In genomic region chr9:119137479-119137878, GRCh38 we compare ENCODE assay signal across 1 cellular context.
TF ChIP-seq lines count a peak whose summit lies in the region.

No MANE protein-coding gene starts in this region.

TF ChIP-seq in H1, 55 proteins besides CTCF, POLR2A, EP300 and RAD21:
- no peak for TF ChIP-seq POLR2AphosphoS5 (IDR thresholded peaks at IDR 0.05; ENCODE audit: low read depth, low read length)
- no peak for TF ChIP-seq ASH2L (IDR thresholded peaks at IDR 0.05; ENCODE audit: low read length)
- TF ChIP-seq CBX8 (IDR thresholded peaks at IDR 0.05; ENCODE audit: borderline replicate concordance, low read depth, low read length) = no peak
- TF ChIP-seq SIRT6 (IDR thresholded peaks at IDR 0.05; ENCODE audit: low read length) = no peak
- TF ChIP-seq TEAD4 (IDR thresholded peaks at IDR 0.05; ENCODE audit: low read depth, low read length) = no peak
- TF ChIP-seq MAFK (IDR thresholded peaks at IDR 0.05; ENCODE audit: low read depth, low read length) = no peak
- TF ChIP-seq SRF (IDR thresholded peaks at IDR 0.05; ENCODE audit: low read depth, low read length) = no peak
- TF ChIP-seq BACH1 (IDR thresholded peaks at IDR 0.05; ENCODE audit: low read length) = no peak
- TF ChIP-seq MAX (IDR thresholded peaks at IDR 0.05) = no peak
- no peak for TF ChIP-seq CHD7 (IDR thresholded peaks at IDR 0.05; ENCODE audit: insufficient replicate concordance, low read length)
- no peak for TF ChIP-seq HDAC2 (IDR thresholded peaks at IDR 0.05; ENCODE audit: borderline replicate concordance in 1 of 2, low read depth in 2 of 2, low read length in 2 of 2)
- TF ChIP-seq SP4 (IDR thresholded peaks at IDR 0.05; ENCODE audit: low read length) = no peak
- no peak for TF ChIP-seq BRCA1 (IDR thresholded peaks at IDR 0.05; ENCODE audit: low read depth, low read length)
